Comparison of ENCODE assay signal across 2 cellular contexts in the genomic region with DNA sequence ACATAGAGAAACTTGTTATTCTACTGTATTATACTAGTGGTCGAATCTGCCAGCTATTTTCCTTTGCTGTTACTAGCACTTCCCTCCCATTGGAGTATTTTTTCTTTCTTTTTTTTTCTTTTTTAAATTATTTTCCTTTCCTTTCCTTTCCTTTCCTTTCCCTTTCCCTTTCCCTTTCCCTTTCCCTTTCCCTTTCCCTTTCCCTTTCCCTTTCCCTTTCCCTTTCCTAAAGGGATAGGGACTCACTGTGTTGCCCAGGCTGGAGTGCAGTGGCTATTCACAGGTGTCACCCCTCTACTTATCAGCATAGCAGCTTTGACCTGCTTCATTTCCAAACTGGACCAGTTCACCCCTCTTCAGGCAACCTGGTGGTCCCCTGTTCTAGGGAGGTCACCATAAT.
A peak's percentile ranks its signal among the peaks of the same experiment; 100 is the strongest.
TF ChIP-seq lines count a peak whose summit lies in the region.

No MANE protein-coding gene starts in this region.

TF ChIP-seq in HEK293, 187 proteins besides CTCF, POLR2A, EP300 and RAD21:
- TF ChIP-seq ZBTB8A (tag by site-specific recombination; IDR thresholded peaks at IDR 0.05) (no peak), ZNF426 (tag by site-specific recombination; IDR thresholded peaks at IDR 0.05) (no peak), ZNF600 (tag by site-specific recombination; IDR thresholded peaks at IDR 0.05) (no peak), ZNF157 (tag by site-specific recombination; IDR thresholded peaks at IDR 0.05) (no peak), PRDM1 (tag by site-specific recombination; IDR thresholded peaks at IDR 0.05) (peak; percentile 99), GFI1B (tag by site-specific recombination; IDR thresholded peaks at IDR 0.05) (no peak)
- TF ChIP-seq, protein P1, sequence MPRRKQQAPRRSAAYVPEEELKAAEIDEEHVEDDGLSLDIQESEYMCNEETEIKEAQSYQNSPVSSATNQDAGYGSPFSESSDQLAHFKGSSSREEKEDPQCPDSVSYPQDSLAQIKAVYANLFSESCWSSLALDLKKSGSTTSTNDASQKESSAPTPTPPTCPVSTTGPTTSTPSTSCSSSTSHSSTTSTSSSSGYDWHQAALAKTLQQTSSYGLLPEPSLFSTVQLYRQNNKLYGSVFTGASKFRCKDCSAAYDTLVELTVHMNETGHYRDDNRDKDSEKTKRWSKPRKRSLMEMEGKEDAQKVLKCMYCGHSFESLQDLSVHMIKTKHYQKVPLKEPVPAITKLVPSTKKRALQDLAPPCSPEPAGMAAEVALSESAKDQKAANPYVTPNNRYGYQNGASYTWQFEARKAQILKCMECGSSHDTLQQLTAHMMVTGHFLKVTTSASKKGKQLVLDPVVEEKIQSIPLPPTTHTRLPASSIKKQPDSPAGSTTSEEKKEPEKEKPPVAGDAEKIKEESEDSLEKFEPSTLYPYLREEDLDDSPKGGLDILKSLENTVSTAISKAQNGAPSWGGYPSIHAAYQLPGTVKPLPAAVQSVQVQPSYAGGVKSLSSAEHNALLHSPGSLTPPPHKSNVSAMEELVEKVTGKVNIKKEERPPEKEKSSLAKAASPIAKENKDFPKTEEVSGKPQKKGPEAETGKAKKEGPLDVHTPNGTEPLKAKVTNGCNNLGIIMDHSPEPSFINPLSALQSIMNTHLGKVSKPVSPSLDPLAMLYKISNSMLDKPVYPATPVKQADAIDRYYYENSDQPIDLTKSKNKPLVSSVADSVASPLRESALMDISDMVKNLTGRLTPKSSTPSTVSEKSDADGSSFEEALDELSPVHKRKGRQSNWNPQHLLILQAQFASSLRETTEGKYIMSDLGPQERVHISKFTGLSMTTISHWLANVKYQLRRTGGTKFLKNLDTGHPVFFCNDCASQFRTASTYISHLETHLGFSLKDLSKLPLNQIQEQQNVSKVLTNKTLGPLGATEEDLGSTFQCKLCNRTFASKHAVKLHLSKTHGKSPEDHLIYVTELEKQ (tag by site-specific recombination; IDR thresholded peaks at IDR 0.05; ENCODE audit: borderline replicate concordance) = no peak
- TF ChIP-seq, protein P2, sequence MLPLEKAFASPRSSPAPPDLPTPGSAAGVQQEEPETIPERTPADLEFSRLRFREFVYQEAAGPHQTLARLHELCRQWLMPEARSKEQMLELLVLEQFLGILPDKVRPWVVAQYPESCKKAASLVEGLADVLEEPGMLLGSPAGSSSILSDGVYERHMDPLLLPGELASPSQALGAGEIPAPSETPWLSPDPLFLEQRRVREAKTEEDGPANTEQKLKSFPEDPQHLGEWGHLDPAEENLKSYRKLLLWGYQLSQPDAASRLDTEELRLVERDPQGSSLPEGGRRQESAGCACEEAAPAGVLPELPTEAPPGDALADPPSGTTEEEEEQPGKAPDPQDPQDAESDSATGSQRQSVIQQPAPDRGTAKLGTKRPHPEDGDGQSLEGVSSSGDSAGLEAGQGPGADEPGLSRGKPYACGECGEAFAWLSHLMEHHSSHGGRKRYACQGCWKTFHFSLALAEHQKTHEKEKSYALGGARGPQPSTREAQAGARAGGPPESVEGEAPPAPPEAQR (tag by site-specific recombination; IDR thresholded peaks at IDR 0.05) = no peak
TF ChIP-seq in HEK293: peak in this region for 1.

TF ChIP-seq in K562, 482 proteins besides CTCF, POLR2A, EP300 and RAD21:
- TF ChIP-seq, protein P3, sequence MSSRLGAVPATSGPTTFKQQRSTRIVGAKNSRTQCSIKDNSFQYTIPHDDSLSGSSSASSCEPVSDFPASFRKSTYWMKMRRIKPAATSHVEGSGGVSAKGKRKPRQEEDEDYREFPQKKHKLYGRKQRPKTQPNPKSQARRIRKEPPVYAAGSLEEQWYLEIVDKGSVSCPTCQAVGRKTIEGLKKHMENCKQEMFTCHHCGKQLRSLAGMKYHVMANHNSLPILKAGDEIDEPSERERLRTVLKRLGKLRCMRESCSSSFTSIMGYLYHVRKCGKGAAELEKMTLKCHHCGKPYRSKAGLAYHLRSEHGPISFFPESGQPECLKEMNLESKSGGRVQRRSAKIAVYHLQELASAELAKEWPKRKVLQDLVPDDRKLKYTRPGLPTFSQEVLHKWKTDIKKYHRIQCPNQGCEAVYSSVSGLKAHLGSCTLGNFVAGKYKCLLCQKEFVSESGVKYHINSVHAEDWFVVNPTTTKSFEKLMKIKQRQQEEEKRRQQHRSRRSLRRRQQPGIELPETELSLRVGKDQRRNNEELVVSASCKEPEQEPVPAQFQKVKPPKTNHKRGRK (tag; IDR thresholded peaks at IDR 0.05) = peak; percentile 33; the same call in 1 of the 2 replicates
- TF ChIP-seq, protein P4, sequence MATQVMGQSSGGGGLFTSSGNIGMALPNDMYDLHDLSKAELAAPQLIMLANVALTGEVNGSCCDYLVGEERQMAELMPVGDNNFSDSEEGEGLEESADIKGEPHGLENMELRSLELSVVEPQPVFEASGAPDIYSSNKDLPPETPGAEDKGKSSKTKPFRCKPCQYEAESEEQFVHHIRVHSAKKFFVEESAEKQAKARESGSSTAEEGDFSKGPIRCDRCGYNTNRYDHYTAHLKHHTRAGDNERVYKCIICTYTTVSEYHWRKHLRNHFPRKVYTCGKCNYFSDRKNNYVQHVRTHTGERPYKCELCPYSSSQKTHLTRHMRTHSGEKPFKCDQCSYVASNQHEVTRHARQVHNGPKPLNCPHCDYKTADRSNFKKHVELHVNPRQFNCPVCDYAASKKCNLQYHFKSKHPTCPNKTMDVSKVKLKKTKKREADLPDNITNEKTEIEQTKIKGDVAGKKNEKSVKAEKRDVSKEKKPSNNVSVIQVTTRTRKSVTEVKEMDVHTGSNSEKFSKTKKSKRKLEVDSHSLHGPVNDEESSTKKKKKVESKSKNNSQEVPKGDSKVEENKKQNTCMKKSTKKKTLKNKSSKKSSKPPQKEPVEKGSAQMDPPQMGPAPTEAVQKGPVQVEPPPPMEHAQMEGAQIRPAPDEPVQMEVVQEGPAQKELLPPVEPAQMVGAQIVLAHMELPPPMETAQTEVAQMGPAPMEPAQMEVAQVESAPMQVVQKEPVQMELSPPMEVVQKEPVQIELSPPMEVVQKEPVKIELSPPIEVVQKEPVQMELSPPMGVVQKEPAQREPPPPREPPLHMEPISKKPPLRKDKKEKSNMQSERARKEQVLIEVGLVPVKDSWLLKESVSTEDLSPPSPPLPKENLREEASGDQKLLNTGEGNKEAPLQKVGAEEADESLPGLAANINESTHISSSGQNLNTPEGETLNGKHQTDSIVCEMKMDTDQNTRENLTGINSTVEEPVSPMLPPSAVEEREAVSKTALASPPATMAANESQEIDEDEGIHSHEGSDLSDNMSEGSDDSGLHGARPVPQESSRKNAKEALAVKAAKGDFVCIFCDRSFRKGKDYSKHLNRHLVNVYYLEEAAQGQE (CRISPR knock-in tag; IDR thresholded peaks at IDR 0.05; ENCODE audit: low read depth) = no peak
